In the genomic region with DNA sequence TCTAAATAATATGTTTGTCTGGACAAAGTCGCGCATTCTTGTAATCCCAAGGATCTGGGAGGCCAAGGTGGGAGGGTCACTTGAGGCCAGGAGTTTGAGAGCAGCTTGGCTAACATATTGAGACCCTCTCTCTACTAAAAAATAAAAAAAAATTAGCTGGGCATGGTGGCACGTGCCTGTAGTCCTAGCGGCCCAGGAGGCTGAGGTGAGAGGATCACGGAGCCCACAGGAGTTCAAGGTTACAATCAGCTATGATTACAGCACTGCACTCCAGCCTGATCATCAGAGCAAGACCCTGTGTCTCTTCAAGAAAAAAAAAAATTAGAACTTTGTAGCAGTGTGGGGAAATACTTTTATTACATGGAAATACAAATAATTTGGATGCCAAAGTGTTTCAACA, we compare ENCODE assay signal across 1 cellular context.
TF ChIP-seq lines count a peak whose summit lies in the region.

No MANE protein-coding gene starts in this region.

TF ChIP-seq in GM12891, 5 proteins besides CTCF, POLR2A, EP300 and RAD21:
- no peak for TF ChIP-seq POLR2AphosphoS5 (IDR thresholded peaks at IDR 0.05; ENCODE audit: low read depth, low read length)
- TF ChIP-seq SPI1 (IDR thresholded peaks at IDR 0.05; ENCODE audit: low read depth, low read length): no peak
- no peak for TF ChIP-seq POU2F2 (IDR thresholded peaks at IDR 0.05; ENCODE audit: low read depth, low read length)
- no peak for TF ChIP-seq PAX5 (IDR thresholded peaks at IDR 0.05; ENCODE audit: insufficient read depth, low read length, severe bottlenecking)
- no peak for TF ChIP-seq TAF1 (IDR thresholded peaks at IDR 0.05; ENCODE audit: low read depth, low read length)
